Comparison of ENCODE assay signal across 20 cellular contexts in genomic region chr5:173321886-173322285, GRCh38. TPM values are rescaled to one million over a fixed set of nuclear protein-coding genes. Genes with fewer than 3 reads are reported as not detected.
DNase-seq lines count a peak whose midpoint lies in the region; ATAC-seq and TF ChIP-seq lines count a peak whose summit lies in the region.
"Had no signal": no experiment of that assay in that cellular context is flagged by ENCODE, and none has a peak within 500 bp of the region (broad histone marks: within the 10 kb centered on the region; RNA-seq: fewer than 3 reads in every experiment).

No MANE protein-coding gene starts in this region.

- TF ChIP-seq CTCF in right atrium auricular region (IDR thresholded peaks at IDR 0.05) (no peak), type B pancreatic cell (conservative IDR thresholded peaks at IDR 0.05) (no peak)

- H3K27ac Mint-ChIP-seq in type B pancreatic cell = no peak overlapping the region
- H3K27ac Mint-ChIP-seq: activated naive CD4-positive, alpha-beta T cell treated with anti-CD3 and anti-CD28 coated beads, Interleukin-2, amount 50 U/mL, for 72 hours; CD8-positive, alpha-beta T cell; naive thymus-derived CD4-positive, alpha-beta T cell had no signal

- H3K36me3 Mint-ChIP-seq in type B pancreatic cell = peaks cover 40% of the 10 kb centered on the region
- H3K36me3 Mint-ChIP-seq: CD8-positive, alpha-beta T cell had no signal

- H3K4me3 Mint-ChIP-seq in type B pancreatic cell = no peak overlapping the region
- H3K4me3 Mint-ChIP-seq: CD8-positive, alpha-beta T cell; naive thymus-derived CD4-positive, alpha-beta T cell had no signal

- H3K79me2 ChIP-seq in GM23248 (ENCODE audit: insufficient read depth) = peaks cover 37% of the 10 kb centered on the region

- H3K4me1 ChIP-seq in GM23248 (ENCODE audit: insufficient read depth) (peaks cover 49% of the 10 kb centered on the region), right atrium auricular region (peaks cover 0 to 81% of the 10 kb centered on the region in 2 donors)

- H3K36me3 ChIP-seq in GM23248 (ENCODE audit: low read depth) (peaks cover 81% of the 10 kb centered on the region), right atrium auricular region (peaks cover 3% of the 10 kb centered on the region)

- H3K9ac ChIP-seq in GM23248 = peak overlapping the region; percentile 12; the same call in 1 of the 2 replicates
- H3K9ac ChIP-seq: SK-N-SH had no signal

- H3K9me3 ChIP-seq in GM23248 (ENCODE audit: low read depth) (no peaks in the 10 kb centered on the region), right atrium auricular region (no peaks in the 10 kb centered on the region)
- H3K9me3 ChIP-seq: SK-N-SH had no signal

- H3K4me3 ChIP-seq in GM23248 (no peak overlapping the region), right atrium auricular region (no peak overlapping the region)
- H3K4me3 ChIP-seq: coronary artery had no signal

- H3K4me2 ChIP-seq in GM23248 (ENCODE audit: unreplicated experiment) = no peak overlapping the region
- H3K4me2 ChIP-seq: SK-N-SH had no signal

- no peak overlapping the region for H2AFZ ChIP-seq in GM23248

- no peaks in the 10 kb centered on the region for H4K20me1 ChIP-seq in GM23248 (ENCODE audit: insufficient read depth)

- no peaks in the 10 kb centered on the region for H3K9me3 Mint-ChIP-seq in type B pancreatic cell
- H3K9me3 Mint-ChIP-seq: activated naive CD4-positive, alpha-beta T cell treated with anti-CD3 and anti-CD28 coated beads, Interleukin-2, amount 50 U/mL, for 72 hours; CD8-positive, alpha-beta T cell had no signal

- H3K9me2 ChIP-seq in GM23248 (ENCODE audit: insufficient read depth) = no peaks in the 10 kb centered on the region
- H3K9me2 ChIP-seq: SK-N-SH had no signal

- no peak for ATAC-seq in GM21619 (IDR thresholded peaks at IDR 0.05; ENCODE audit: unreplicated experiment)
- ATAC-seq: activated CD4-positive, CD25-positive, alpha-beta regulatory T cell treated with anti-CD3 and anti-CD28 coated beads, Interleukin-2, amount 50 U/mL, for 24 hours; activated naive CD4-positive, alpha-beta T cell treated with anti-CD3 and anti-CD28 coated beads, Interleukin-2, amount 50 U/mL, for 72 hours; CD8-positive, alpha-beta T cell; naive thymus-derived CD4-positive, alpha-beta T cell; Panc1 had no signal

- in situ Hi-C loops in GM23248 (cut with MboI) = no loop called here

- H3F3A ChIP-seq in GM23248 (ENCODE audit: insufficient read depth) = peaks cover 74% of the 10 kb centered on the region

- WGBS in GM23248 (ENCODE audit: low coverage in 1 of 2, low lambda C conversion rate in 2 of 2, missing lambda C conversion rate in 2 of 2), 2 experiments = 13 to 14% methylated on average over 5 of the region's 5 CpGs

- no peaks in the 10 kb centered on the region for H3K27me3 ChIP-seq in GM23248 (replicated peaks; ENCODE audit: insufficient read depth)
- H3K27me3 ChIP-seq in right atrium auricular region = no peaks in the 10 kb centered on the region

- H3K27ac ChIP-seq in GM23248 (peak overlapping the region; percentile 34), right atrium auricular region (peak overlapping the region; percentile 80 to 81)
- H3K27ac ChIP-seq: coronary artery had no signal

- H3K27me3 Mint-ChIP-seq in type B pancreatic cell = peaks cover 26% of the 10 kb centered on the region

- DNase-seq in AG08395 (ENCODE audit: low spot score) (peak; percentile 36), GM23248 (peak; percentile 80), amniotic epithelial cell (ENCODE audit: low read depth) (peak; percentile 67), right atrium auricular region (ENCODE audit: low spot score) (no peak), hypothalamus (lab: John Stamatoyannopoulos, UW) (no peak), type B pancreatic cell (ENCODE audit: extremely low spot score, unreplicated experiment) (no peak), activated T-cell treated with anti-CD3 and anti-CD28 coated beads for 4 hours (no peak)
- DNase-seq: activated CD8-positive, alpha-beta memory T cell treated with anti-CD3 and anti-CD28 coated beads for 24 hours; CD8-positive, alpha-beta T cell; KBM-7; naive thymus-derived CD4-positive, alpha-beta T cell; NCI-H1092; NCI-H2029; SK-N-SH; stimulated activated CD4-positive, alpha-beta T cell treated with anti-CD3 and anti-CD28 coated beads, Interleukin-15, amount 100 ng/mL, for 24 hours had no signal

- peaks cover 47% of the 10 kb centered on the region for H3K4me1 Mint-ChIP-seq in type B pancreatic cell (ENCODE audit: unreplicated experiment)

RNA-seq across cellular contexts. Expression of gene STC2, which starts 6.3 kb away (rescaled TPM):
- 281 and 330 TPM in 2 replicates for total RNA-seq in GM23248 (2014; rRNA removed; shearing (Covaris generic))
- 173 and 184 TPM in 2 replicates for polyA plus RNA-seq in GM23248 (2016; fragmentation: Nextera tagmentation; extraction: Ambion mirVana)
- total RNA-seq in right atrium auricular region (10 to 100 TPM; 16.0 to 16.1 TPM), type B pancreatic cell (ENCODE audit: low replicate concordance) (25.7 and 45.3 TPM in 2 replicates)
- total RNA-seq: CD8-positive, alpha-beta T cell had no signal
- polyA plus RNA-seq: naive thymus-derived CD4-positive, alpha-beta T cell had no signal

Comparison
In these comparisons a context has a peak if more than half of its experiments do, and no peak if none do; other contexts are left out.
1. DNase-seq: peak in AG08395 (single experiment), GM23248 (single experiment) and amniotic epithelial cell (single experiment); none in right atrium auricular region (single experiment), hypothalamus (0 of 51), type B pancreatic cell (single experiment) and activated T-cell treated with anti-CD3 and anti-CD28 coated beads for 4 hours (single experiment).